1 cellular context compared by ENCODE assay signal in genomic region chrX:74922922-74923321, GRCh38.
TF ChIP-seq lines count a peak whose summit lies in the region.

No MANE protein-coding gene starts in this region.

TF ChIP-seq in GM12878, 131 proteins besides CTCF, POLR2A, EP300 and RAD21 (continued from another document and continues in another):
- TF ChIP-seq, protein P1, sequence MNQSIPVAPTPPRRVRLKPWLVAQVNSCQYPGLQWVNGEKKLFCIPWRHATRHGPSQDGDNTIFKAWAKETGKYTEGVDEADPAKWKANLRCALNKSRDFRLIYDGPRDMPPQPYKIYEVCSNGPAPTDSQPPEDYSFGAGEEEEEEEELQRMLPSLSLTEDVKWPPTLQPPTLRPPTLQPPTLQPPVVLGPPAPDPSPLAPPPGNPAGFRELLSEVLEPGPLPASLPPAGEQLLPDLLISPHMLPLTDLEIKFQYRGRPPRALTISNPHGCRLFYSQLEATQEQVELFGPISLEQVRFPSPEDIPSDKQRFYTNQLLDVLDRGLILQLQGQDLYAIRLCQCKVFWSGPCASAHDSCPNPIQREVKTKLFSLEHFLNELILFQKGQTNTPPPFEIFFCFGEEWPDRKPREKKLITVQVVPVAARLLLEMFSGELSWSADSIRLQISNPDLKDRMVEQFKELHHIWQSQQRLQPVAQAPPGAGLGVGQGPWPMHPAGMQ (IDR thresholded peaks at IDR 0.05; ENCODE audit: borderline replicate concordance) = no peak
- TF ChIP-seq ZNF592 (IDR thresholded peaks at IDR 0.05) = no peak
- TF ChIP-seq CBFB (IDR thresholded peaks at IDR 0.05; ENCODE audit: low read depth) = peak; percentile 56; the same call in 1 of the 2 replicates
- no peak for TF ChIP-seq ATF3 (IDR thresholded peaks at IDR 0.05; ENCODE audit: borderline replicate concordance, extremely low read depth, low read depth, low read length)
- TF ChIP-seq CHD1 (IDR thresholded peaks at IDR 0.05; ENCODE audit: low read depth, low read length) = 0 out of 2 replicates have a peak, but pooled peaks have one; percentile 84
- TF ChIP-seq BACH1 (IDR thresholded peaks at IDR 0.05; ENCODE audit: borderline replicate concordance) = 0 out of 2 replicates have a peak, but pooled peaks have one; percentile 34
- no peak for TF ChIP-seq E2F8 (IDR thresholded peaks at IDR 0.05; ENCODE audit: low read depth, partially characterized antibody)
- no peak for TF ChIP-seq ZZZ3 (IDR thresholded peaks at IDR 0.05; ENCODE audit: control insufficient read depth, insufficient read length, low read depth)
- peak; percentile 28; the same call in 1 of the 2 replicates for TF ChIP-seq IKZF1 (conservative IDR thresholded peaks at IDR 0.05)
- no peak for TF ChIP-seq KDM1A (IDR thresholded peaks at IDR 0.05; ENCODE audit: borderline replicate concordance)
- TF ChIP-seq NR2F1 (conservative IDR thresholded peaks at IDR 0.05) = peak; percentile 88
- TF ChIP-seq BHLHE40 (IDR thresholded peaks at IDR 0.05; ENCODE audit: borderline replicate concordance in 1 of 2, low read depth in 2 of 2, low read length in 1 of 2) = peak in 1 of 2 experiments; percentile 49; a peak in 1 of 4 replicates
- no peak for TF ChIP-seq TARDBP (IDR thresholded peaks at IDR 0.05; ENCODE audit: borderline replicate concordance)
- TF ChIP-seq TCF3 (IDR thresholded peaks at IDR 0.05; ENCODE audit: borderline replicate concordance, insufficient read depth, low read depth, low read length) = no peak
- no peak for TF ChIP-seq WRNIP1 (IDR thresholded peaks at IDR 0.05; ENCODE audit: borderline replicate concordance, low read depth, low read length)
- peak; percentile 75 for TF ChIP-seq ATF2 (IDR thresholded peaks at IDR 0.05; ENCODE audit: low read length)
- TF ChIP-seq SREBF1 (IDR thresholded peaks at IDR 0.05; ENCODE audit: low read length) = no peak
- TF ChIP-seq MXI1 (IDR thresholded peaks at IDR 0.05; ENCODE audit: low read depth, low read length) = no peak; the same call in 1 of the 2 replicates
- no peak for TF ChIP-seq RELA (IDR thresholded peaks at IDR 0.05; ENCODE audit: borderline replicate concordance, partially characterized antibody)
- no peak for TF ChIP-seq SIN3A (IDR thresholded peaks at IDR 0.05; ENCODE audit: low read depth, low read length)
- TF ChIP-seq GATAD2B (conservative IDR thresholded peaks at IDR 0.05; ENCODE audit: low read depth) = no peak
- no peak for TF ChIP-seq ZNF384 (IDR thresholded peaks at IDR 0.05; ENCODE audit: borderline replicate concordance, low read depth, low read length)
- TF ChIP-seq, protein P2, sequence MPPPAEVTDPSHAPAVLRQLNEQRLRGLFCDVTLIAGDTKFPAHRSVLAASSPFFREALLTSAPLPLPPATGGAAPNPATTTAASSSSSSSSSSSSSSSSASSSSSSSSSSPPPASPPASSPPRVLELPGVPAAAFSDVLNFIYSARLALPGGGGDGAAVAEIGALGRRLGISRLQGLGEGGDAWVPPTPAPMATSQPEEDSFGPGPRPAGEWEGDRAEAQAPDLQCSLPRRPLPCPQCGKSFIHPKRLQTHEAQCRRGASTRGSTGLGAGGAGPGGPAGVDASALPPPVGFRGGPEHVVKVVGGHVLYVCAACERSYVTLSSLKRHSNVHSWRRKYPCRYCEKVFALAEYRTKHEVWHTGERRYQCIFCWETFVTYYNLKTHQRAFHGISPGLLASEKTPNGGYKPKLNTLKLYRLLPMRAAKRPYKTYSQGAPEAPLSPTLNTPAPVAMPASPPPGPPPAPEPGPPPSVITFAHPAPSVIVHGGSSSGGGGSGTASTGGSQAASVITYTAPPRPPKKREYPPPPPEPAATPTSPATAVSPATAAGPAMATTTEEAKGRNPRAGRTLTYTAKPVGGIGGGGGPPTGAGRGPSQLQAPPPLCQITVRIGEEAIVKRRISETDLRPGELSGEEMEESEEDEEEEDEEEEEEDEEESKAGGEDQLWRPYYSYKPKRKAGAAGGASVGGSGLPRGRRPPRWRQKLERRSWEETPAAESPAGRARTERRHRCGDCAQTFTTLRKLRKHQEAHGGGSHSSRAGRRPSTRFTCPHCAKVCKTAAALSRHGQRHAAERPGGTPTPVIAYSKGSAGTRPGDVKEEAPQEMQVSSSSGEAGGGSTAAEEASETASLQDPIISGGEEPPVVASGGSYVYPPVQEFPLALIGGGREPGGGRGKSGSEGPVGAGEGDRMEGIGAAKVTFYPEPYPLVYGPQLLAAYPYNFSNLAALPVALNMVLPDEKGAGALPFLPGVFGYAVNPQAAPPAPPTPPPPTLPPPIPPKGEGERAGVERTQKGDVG (CRISPR knock-in tag; IDR thresholded peaks at IDR 0.05) = no peak
- peak; percentile 18 for TF ChIP-seq BCL3 (IDR thresholded peaks at IDR 0.05; ENCODE audit: borderline replicate concordance, insufficient read depth, low read depth, low read length, poor library complexity, severe bottlenecking)
- no peak for TF ChIP-seq KAT2A (conservative IDR thresholded peaks at IDR 0.05; ENCODE audit: control insufficient read depth, low read depth, low read length)
- TF ChIP-seq BMI1 (IDR thresholded peaks at IDR 0.05; ENCODE audit: borderline replicate concordance) = no peak
- no peak for TF ChIP-seq TCF12 (IDR thresholded peaks at IDR 0.05; ENCODE audit: low read depth, low read length)
- TF ChIP-seq RCOR1 (conservative IDR thresholded peaks at IDR 0.05; ENCODE audit: low read depth, low read length) = peak; percentile 78; the same call in 1 of the 2 replicates
- TF ChIP-seq, protein P3, sequence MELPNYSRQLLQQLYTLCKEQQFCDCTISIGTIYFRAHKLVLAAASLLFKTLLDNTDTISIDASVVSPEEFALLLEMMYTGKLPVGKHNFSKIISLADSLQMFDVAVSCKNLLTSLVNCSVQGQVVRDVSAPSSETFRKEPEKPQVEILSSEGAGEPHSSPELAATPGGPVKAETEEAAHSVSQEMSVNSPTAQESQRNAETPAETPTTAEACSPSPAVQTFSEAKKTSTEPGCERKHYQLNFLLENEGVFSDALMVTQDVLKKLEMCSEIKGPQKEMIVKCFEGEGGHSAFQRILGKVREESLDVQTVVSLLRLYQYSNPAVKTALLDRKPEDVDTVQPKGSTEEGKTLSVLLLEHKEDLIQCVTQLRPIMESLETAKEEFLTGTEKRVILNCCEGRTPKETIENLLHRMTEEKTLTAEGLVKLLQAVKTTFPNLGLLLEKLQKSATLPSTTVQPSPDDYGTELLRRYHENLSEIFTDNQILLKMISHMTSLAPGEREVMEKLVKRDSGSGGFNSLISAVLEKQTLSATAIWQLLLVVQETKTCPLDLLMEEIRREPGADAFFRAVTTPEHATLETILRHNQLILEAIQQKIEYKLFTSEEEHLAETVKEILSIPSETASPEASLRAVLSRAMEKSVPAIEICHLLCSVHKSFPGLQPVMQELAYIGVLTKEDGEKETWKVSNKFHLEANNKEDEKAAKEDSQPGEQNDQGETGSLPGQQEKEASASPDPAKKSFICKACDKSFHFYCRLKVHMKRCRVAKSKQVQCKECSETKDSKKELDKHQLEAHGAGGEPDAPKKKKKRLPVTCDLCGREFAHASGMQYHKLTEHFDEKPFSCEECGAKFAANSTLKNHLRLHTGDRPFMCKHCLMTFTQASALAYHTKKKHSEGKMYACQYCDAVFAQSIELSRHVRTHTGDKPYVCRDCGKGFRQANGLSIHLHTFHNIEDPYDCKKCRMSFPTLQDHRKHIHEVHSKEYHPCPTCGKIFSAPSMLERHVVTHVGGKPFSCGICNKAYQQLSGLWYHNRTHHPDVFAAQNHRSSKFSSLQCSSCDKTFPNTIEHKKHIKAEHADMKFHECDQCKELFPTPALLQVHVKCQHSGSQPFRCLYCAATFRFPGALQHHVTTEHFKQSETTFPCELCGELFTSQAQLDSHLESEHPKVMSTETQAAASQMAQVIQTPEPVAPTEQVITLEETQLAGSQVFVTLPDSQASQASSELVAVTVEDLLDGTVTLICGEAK (IDR thresholded peaks at IDR 0.05; ENCODE audit: borderline replicate concordance) = no peak
- no peak for TF ChIP-seq MTA3 (IDR thresholded peaks at IDR 0.05; ENCODE audit: borderline replicate concordance, low read length)
- no peak for TF ChIP-seq CHD4 (IDR thresholded peaks at IDR 0.05)
- TF ChIP-seq BCL11A (IDR thresholded peaks at IDR 0.05; ENCODE audit: low read depth, low read length) = peak; percentile 47; the same call in 1 of the 2 replicates
- peak; percentile 55 for TF ChIP-seq RELB (IDR thresholded peaks at IDR 0.05; ENCODE audit: low read depth)
- TF ChIP-seq SUPT20H (IDR thresholded peaks at IDR 0.05; ENCODE audit: borderline replicate concordance, control insufficient read depth, low read depth, low read length) = no peak
- TF ChIP-seq RAD51 (IDR thresholded peaks at IDR 0.05) = no peak
